ENCODE assay signal across 1 cellular context in genomic region chr20:35820715-35821114, GRCh38.
TF ChIP-seq lines count a peak whose summit lies in the region.

No MANE protein-coding gene starts in this region.

TF ChIP-seq in HepG2, 621 proteins besides CTCF, POLR2A, EP300 and RAD21 (continued from another document):
- no peak for TF ChIP-seq ZNF597 (CRISPR knock-in tag; IDR thresholded peaks at IDR 0.05)
- TF ChIP-seq ZFP36 (IDR thresholded peaks at IDR 0.05; ENCODE audit: borderline replicate concordance, low read depth, low read length, partially characterized antibody), result no peak
- no peak for TF ChIP-seq KLF9 (CRISPR knock-in tag; IDR thresholded peaks at IDR 0.05; ENCODE audit: low read depth)
- TF ChIP-seq REXO4 (CRISPR knock-in tag; IDR thresholded peaks at IDR 0.05; ENCODE audit: borderline replicate concordance), result no peak
- TF ChIP-seq EHMT2 (IDR thresholded peaks at IDR 0.05; ENCODE audit: borderline replicate concordance, low read depth, low read length), result no peak
- no peak for TF ChIP-seq ZNF101 (CRISPR knock-in tag; IDR thresholded peaks at IDR 0.05; ENCODE audit: borderline replicate concordance, low read depth)
- no peak for TF ChIP-seq ZNF646 (CRISPR knock-in tag; IDR thresholded peaks at IDR 0.05)
- no peak for TF ChIP-seq RELA (CRISPR knock-in tag; IDR thresholded peaks at IDR 0.05)
